ENCODE assay signal across 8 cellular contexts in the genomic region with DNA sequence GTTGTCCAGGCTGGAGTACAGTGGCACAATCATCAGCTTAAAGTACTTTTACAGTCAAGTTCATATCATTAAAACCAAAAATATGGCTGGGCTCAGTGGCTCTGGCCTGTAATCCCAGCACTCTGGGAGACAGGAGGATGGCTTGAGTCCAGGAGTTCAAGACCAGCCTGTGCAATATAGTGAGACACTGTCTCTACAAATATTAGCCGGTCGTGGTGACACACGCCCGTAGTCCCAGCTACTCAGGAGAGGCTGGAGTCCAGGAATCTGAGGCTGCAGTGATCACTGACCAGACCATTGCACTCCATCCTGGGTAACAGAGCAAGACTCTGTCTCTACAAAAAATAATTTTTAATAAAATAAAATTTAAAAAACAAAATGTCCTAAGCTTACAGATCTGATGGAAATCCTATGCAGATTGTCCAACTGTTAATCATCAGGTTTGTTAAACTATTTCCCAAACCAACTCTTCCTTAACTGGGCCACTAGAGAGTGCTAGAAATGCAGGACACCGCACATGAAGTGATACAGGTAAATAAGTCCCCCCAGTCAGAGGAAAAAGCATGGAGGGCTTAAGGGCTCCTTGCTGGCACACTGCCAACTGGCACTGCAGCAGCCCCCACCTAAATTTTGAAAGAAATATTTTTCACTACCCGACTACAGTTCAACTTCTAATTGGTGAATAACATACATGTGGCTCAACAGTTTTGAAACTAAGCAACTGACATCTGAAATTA. TPM values are rescaled to one million over a fixed set of nuclear protein-coding genes. Genes with fewer than 3 reads are reported as not detected.
DNase-seq lines count a peak whose midpoint lies in the region; ATAC-seq, FAIRE-seq and TF ChIP-seq lines count a peak whose summit lies in the region.

No MANE protein-coding gene starts in this region.

- peak; percentile 46 for TF ChIP-seq CTCF in left ventricle myocardium inferior (IDR thresholded peaks at IDR 0.05; ENCODE audit: borderline replicate concordance)
- peak; percentile 44 for TF ChIP-seq CTCF in fibroblast of villous mesenchyme (IDR thresholded peaks at IDR 0.05; ENCODE audit: insufficient read depth, low read depth, low read length)
- TF ChIP-seq CTCF in sigmoid colon (IDR thresholded peaks at IDR 0.05) = peak in 3 of 4 experiments; percentile 16 to 25 (median 19)
- peak in 1 of 4 donors; percentile 18 for TF ChIP-seq CTCF in pancreas (IDR thresholded peaks at IDR 0.05)

- no peak for FAIRE-seq in pancreas (lab: Jason Lieb, UNC)

- TF ChIP-seq EP300 in sigmoid colon (IDR thresholded peaks at IDR 0.05) = no peak

- H3K27me3 ChIP-seq in left ventricle myocardium inferior (ENCODE audit: low read depth) = no peaks in the 10 kb centered on the region
- no peaks in the 10 kb centered on the region for H3K27me3 ChIP-seq in sigmoid colon
- H3K27me3 ChIP-seq in pancreas = no peaks in the 10 kb centered on the region

- ATAC-seq in Right ventricle myocardium superior (ENCODE audit: poor library complexity) = no peak
- no peak for ATAC-seq in HG03097 (IDR thresholded peaks at IDR 0.05; ENCODE audit: low FRiP score, unreplicated experiment)
- no peak for ATAC-seq in pancreas

- peaks cover 85% of the 10 kb centered on the region for H3K4me1 ChIP-seq in left ventricle myocardium inferior
- H3K4me1 ChIP-seq in sigmoid colon = peaks cover 0 to 73% (median 71%) of the 10 kb centered on the region in 4 donors
- H3K4me1 ChIP-seq in pancreas = peaks cover 7 to 47% (median 22%) of the 10 kb centered on the region in 3 donors

- 16 to 39% methylated on average over 6 of the region's 6 CpGs for WGBS in sigmoid colon, 2 donors
- WGBS in pancreas, 2 donors = 13 to 15% methylated on average over 6 of the region's 6 CpGs

- H3K4me3 ChIP-seq in left ventricle myocardium inferior = peak overlapping the region; percentile 99
- H3K4me3 ChIP-seq in fibroblast of villous mesenchyme (ENCODE audit: low read depth, low read length) = peak overlapping the region; percentile 78
- peak overlapping the region in 3 of 4 donors; percentile 85 to 97 (median 93) for H3K4me3 ChIP-seq in sigmoid colon
- H3K4me3 ChIP-seq in pancreas = peak overlapping the region in 2 of 4 donors; percentile 93 to 96

- H3K36me3 ChIP-seq in left ventricle myocardium inferior (no peaks in the 10 kb centered on the region), sigmoid colon (no peaks in the 10 kb centered on the region), pancreas (no peaks in the 10 kb centered on the region)

- no peak for DNase-seq in left ventricle myocardium inferior
- no peak for DNase-seq in Right ventricle myocardium superior
- peak; percentile 27 for DNase-seq in NCI-H510A (lab: John Stamatoyannopoulos, UW)
- peak; percentile 70 for DNase-seq in activated CD8-positive, alpha-beta memory T cell treated with anti-CD3 and anti-CD28 coated beads, Interleukin-2, amount 50 U/mL, for 48 hours
- peak; percentile 56 for DNase-seq in fibroblast of villous mesenchyme (ENCODE audit: low read depth)
- DNase-seq in sigmoid colon = peak; percentile 71
- no peak for DNase-seq in pancreas

- TF ChIP-seq POLR2A in sigmoid colon (IDR thresholded peaks at IDR 0.05) = no peak

- H3K27ac ChIP-seq in left ventricle myocardium inferior (replicated peaks) = peak overlapping the region; percentile 100
- peak overlapping the region; percentile 99 to 100 (median 100) for H3K27ac ChIP-seq in sigmoid colon
- peak overlapping the region in 1 of 4 donors; percentile 9 for H3K27ac ChIP-seq in pancreas

- H3K9me3 ChIP-seq in left ventricle myocardium inferior (replicated peaks) (no peaks in the 10 kb centered on the region), sigmoid colon (no peaks in the 10 kb centered on the region), pancreas (no peaks in the 10 kb centered on the region)

- intact Hi-C loops in left ventricle myocardium inferior (cut with micrococcal nuclease) = loop anchor here (5.0 kb wide), 1 partner anchor 87 kb away; a partner anchor contains a TSS
- intact Hi-C loops in Right ventricle myocardium superior (cut with DNase I) = loop anchor here (10.0 kb wide), 1 partner anchor 245 kb away; a partner anchor contains a TSS
- intact Hi-C loops in sigmoid colon (cut with DNase I) = loop anchor here (2.0 to 10.0 kb wide), 4 partner anchors 15 to 175 kb away; a partner anchor contains a TSS
- intact Hi-C loops in pancreas (cut with DNase I) = loop anchor here in 1 of 3 donors (5.0 kb wide), 1 partner anchor 43 kb away; no protein-coding TSS in a partner anchor

RNA-seq across cellular contexts. Expression of a gene that starts 2.8 kb away (rescaled TPM):
- total RNA-seq in left ventricle myocardium inferior (159 TPM), Right ventricle myocardium superior (139 TPM), fibroblast of villous mesenchyme (258 and 297 TPM in 2 replicates), sigmoid colon (10 to 100 TPM; 68.8 to 84.2 (median 83.4) TPM), pancreas (100 to 1,000 TPM in 1 of 6 donors, 10 to 100 TPM in 5; 65.6 to 102 (median 78.0) TPM)
- polyA plus RNA-seq in sigmoid colon (10 to 100 TPM; 25.2 to 71.2 (median 30.1) TPM), pancreas (10 to 100 TPM; 22.7 to 35.5 TPM)

Comparison
In these comparisons a context has a peak if more than half of its experiments do, and no peak if none do; other contexts are left out.
1. DNase-seq: peak in NCI-H510A (single experiment), activated CD8-positive, alpha-beta memory T cell treated with anti-CD3 and anti-CD28 coated beads, Interleukin-2, amount 50 U/mL, for 48 hours (single experiment), fibroblast of villous mesenchyme (single experiment) and sigmoid colon (single experiment); none in left ventricle myocardium inferior (single experiment), Right ventricle myocardium superior (single experiment) and pancreas (0 of 6).